Comparison of ENCODE assay signal across 1 cellular context in the genomic region with DNA sequence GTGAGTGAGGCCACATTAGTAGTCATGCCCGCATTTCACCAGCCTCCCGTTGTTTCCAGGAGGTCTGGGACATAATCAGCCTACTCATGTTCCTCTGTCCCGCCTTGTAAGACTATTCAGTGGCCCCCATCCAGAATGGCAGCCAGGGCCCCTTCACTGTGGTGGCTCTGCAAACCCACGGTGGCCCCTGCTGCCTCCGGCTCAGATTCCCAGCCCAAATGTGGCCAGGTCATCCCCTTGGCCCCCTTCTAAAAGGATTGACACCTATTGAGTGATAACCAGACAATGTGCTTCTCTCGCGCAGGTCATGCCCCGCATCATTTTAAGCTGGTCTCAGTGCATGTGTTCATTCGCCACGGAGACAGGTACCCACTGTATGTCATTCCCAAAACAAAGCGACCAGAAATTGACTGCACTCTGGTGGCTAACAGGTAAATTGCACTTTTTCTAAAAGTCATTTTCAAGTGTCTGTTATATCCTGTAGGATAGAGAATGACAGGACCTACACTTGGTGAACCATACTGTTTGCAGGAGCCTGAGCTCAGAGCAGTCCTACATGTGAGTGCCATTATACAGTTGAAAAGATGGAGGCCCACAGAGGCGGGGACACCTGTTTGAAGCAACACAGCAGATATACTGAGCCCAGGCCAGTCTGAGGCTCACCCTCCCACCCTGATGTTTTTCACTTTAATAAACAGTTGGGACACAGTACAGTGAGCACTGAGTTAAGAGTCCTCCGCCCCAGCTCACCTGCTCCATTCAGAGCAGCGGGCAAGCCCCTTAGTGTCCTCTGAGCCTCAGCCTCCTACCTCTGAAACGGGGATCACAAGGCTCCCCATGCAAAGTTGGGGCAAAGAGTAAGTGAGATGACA.
TF ChIP-seq lines count a peak whose summit lies in the region.

No MANE protein-coding gene starts in this region.

TF ChIP-seq in IMR-90, 13 proteins besides CTCF, POLR2A, EP300 and RAD21 (continued from another document):
- no peak for TF ChIP-seq USF2 (IDR thresholded peaks at IDR 0.05; ENCODE audit: low read depth, low read length)
